ENCODE assay signal across 34 cellular contexts in the genomic region with DNA sequence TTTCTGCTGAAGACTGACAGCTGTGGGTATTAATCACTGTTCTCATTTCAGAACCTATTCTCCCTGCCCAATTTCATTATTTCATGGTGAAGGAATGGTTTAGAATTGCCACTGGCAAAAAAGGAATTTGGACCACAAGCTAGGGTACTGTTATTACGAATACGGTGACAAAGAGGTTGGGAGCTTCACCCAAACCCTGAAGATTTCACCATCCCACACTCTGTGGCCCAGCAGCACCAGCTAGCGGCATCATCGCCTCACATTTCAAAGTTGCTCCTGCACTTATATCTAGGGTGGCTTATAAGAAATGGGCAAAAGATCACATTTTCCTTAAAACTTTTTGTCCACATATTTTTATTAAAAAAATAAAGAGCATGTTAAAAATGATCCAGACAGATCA.
DNase-seq lines count a peak whose midpoint lies in the region; ATAC-seq and TF ChIP-seq lines count a peak whose summit lies in the region.
"Had no signal": no experiment of that assay in that cellular context is flagged by ENCODE, and none has a peak within 500 bp of the region (broad histone marks: within the 10 kb centered on the region; RNA-seq: fewer than 3 reads in every experiment).

No MANE protein-coding gene starts in this region.

- no peaks in the 10 kb centered on the region for H3K4me1 ChIP-seq in IMR-90 (ENCODE audit: control insufficient read depth, insufficient read depth, low read length)
- H3K4me1 ChIP-seq: BLaER1, body of pancreas, gastrocnemius medialis, stomach, tibial artery had no signal

- H2BK15ac ChIP-seq in IMR-90 (ENCODE audit: low read depth, low read length): no peak overlapping the region

- no peak overlapping the region for H3K4me2 ChIP-seq in IMR-90 (ENCODE audit: low read depth, low read length)
- H3K4me2 ChIP-seq: BLaER1, PC-9 had no signal

- no peak overlapping the region for H3K4me3 Mint-ChIP-seq in T-cell
- H3K4me3 Mint-ChIP-seq: activated CD8-positive, alpha-beta T cell treated with anti-CD3 and anti-CD28 coated beads, Interleukin-2, amount 10 ng/mL, durations not matched to agents 7 days and 5 days; activated naive CD4-positive, alpha-beta T cell treated with anti-CD3 and anti-CD28 coated beads, Interleukin-2, amount 10 ng/mL, durations not matched to agents 7 days and 5 days; central memory CD8-positive, alpha-beta T cell; mesothelial cell of epicardium; naive thymus-derived CD4-positive, alpha-beta T cell had no signal

- CTCF ChIA-PET in IMR-90 (lab: Yijun Ruan, JAX): no interaction called here
- CTCF ChIA-PET in T-cell (lab: Charles Lee): no interaction called here

- no peak for ATAC-seq in IMR-90 (ENCODE audit: low read depth)
- no peak for ATAC-seq in T-cell (replicated peaks in 1 of 4)
- ATAC-seq in HG03571 (IDR thresholded peaks at IDR 0.05; ENCODE audit: unreplicated experiment): no peak
- ATAC-seq: activated CD8-positive, alpha-beta T cell treated with anti-CD3 and anti-CD28 coated beads, Interleukin-2, amount 10 ng/mL, durations not matched to agents 7 days and 5 days; body of pancreas; esophagus mucosa; gastrocnemius medialis; naive thymus-derived CD4-positive, alpha-beta T cell; right cardiac atrium had no signal

- H2BK20ac ChIP-seq in IMR-90 (ENCODE audit: low read depth, low read length): no peak overlapping the region

- H3K9me1 ChIP-seq in IMR-90 (ENCODE audit: insufficient read depth, low read length): no peaks in the 10 kb centered on the region

- H4K20me1 ChIP-seq in IMR-90 (ENCODE audit: insufficient read depth, low read length): no peaks in the 10 kb centered on the region
- H4K20me1 ChIP-seq: BLaER1 had no signal

- peaks cover 32% of the 10 kb centered on the region for H3K27me3 ChIP-seq in IMR-90 (ENCODE audit: control insufficient read depth, insufficient read depth, low read length)
- H3K27me3 ChIP-seq: BLaER1, body of pancreas, gastrocnemius medialis, neutrophil, stomach had no signal

- no peaks in the 10 kb centered on the region for H3K9me3 Mint-ChIP-seq in T-cell
- H3K9me3 Mint-ChIP-seq: activated naive CD4-positive, alpha-beta T cell treated with anti-CD3 and anti-CD28 coated beads, Interleukin-2, amount 10 ng/mL, durations not matched to agents 7 days and 5 days; central memory CD8-positive, alpha-beta T cell; mesothelial cell of epicardium; naive thymus-derived CD4-positive, alpha-beta T cell had no signal

- H4K91ac ChIP-seq in IMR-90 (ENCODE audit: insufficient read depth, low read depth, low read length): no peak overlapping the region

- no peak overlapping the region for H3K56ac ChIP-seq in IMR-90 (ENCODE audit: extremely low read depth, insufficient read depth, low read length)

- no peak overlapping the region for H4K5ac ChIP-seq in IMR-90 (ENCODE audit: low read depth, low read length)

- no peak overlapping the region for H3K27ac Mint-ChIP-seq in T-cell
- H3K27ac Mint-ChIP-seq: activated CD8-positive, alpha-beta T cell treated with anti-CD3 and anti-CD28 coated beads, Interleukin-2, amount 10 ng/mL, durations not matched to agents 7 days and 5 days; activated naive CD4-positive, alpha-beta T cell treated with anti-CD3 and anti-CD28 coated beads, Interleukin-2, amount 10 ng/mL, durations not matched to agents 7 days and 5 days; mesothelial cell of epicardium; naive thymus-derived CD4-positive, alpha-beta T cell had no signal

- no peak overlapping the region for H3K18ac ChIP-seq in IMR-90 (ENCODE audit: low read depth, low read length)

- no peak overlapping the region for H2AFZ ChIP-seq in IMR-90 (replicated peaks; ENCODE audit: low read length, poor library complexity)
- H2AFZ ChIP-seq: PC-9 had no signal

- POLR2A ChIA-PET in IMR-90 (lab: Charles Lee; ENCODE audit: unreplicated experiment) (no interaction called here), T-cell (lab: Charles Lee) (no interaction called here)

- no peak overlapping the region for H3K27ac ChIP-seq in IMR-90 (ENCODE audit: insufficient read depth, low read length)
- H3K27ac ChIP-seq: BLaER1, body of pancreas, gastrocnemius medialis, neutrophil, PC-9, stomach, tibial artery, WERI-Rb-1 had no signal

- H2BK120ac ChIP-seq in IMR-90 (ENCODE audit: low read depth, low read length): no peak overlapping the region

- no peak for TF ChIP-seq POLR2A in IMR-90 (IDR thresholded peaks at IDR 0.05; ENCODE audit: low read depth, low read length)

- no peak overlapping the region for H3K9ac ChIP-seq in IMR-90 (ENCODE audit: low read depth, low read length)
- H3K9ac ChIP-seq: BLaER1 had no signal

- intact Hi-C loops in IMR-90 (cut with micrococcal nuclease): no loop called here

- BruUV-seq in IMR-90 (replicated peaks; lab: Mats Ljungman, UMichigan): no TSS peak

- TF ChIP-seq CTCF in AG10803 (conservative IDR thresholded peaks at IDR 0.05; ENCODE audit: low read length) (peak; percentile 58), IMR-90 (conservative IDR thresholded peaks at IDR 0.05; ENCODE audit: low read depth, low read length) (no peak; the same call in 1 of the 2 replicates), fibroblast of the aortic adventitia (IDR thresholded peaks at IDR 0.05; ENCODE audit: insufficient read depth, low read length) (peak; percentile 25)

- H2BK5ac ChIP-seq in IMR-90 (ENCODE audit: low read depth, low read length, poor library complexity, severe bottlenecking): no peak overlapping the region

- H3K36me3 ChIP-seq in IMR-90 (ENCODE audit: control insufficient read depth, insufficient read depth, low read length): no peaks in the 10 kb centered on the region
- H3K36me3 ChIP-seq: BLaER1, gastrocnemius medialis, neutrophil, stomach, tibial artery, WERI-Rb-1 had no signal

- no peak overlapping the region for H2AK5ac ChIP-seq in IMR-90 (ENCODE audit: low read depth, low read length)

- H3K4me1 Mint-ChIP-seq in T-cell: no peaks in the 10 kb centered on the region
- H3K4me1 Mint-ChIP-seq: activated naive CD4-positive, alpha-beta T cell treated with anti-CD3 and anti-CD28 coated beads, Interleukin-2, amount 10 ng/mL, durations not matched to agents 7 days and 5 days; central memory CD8-positive, alpha-beta T cell; mesothelial cell of epicardium had no signal

- no CpG with 5 or more reads among the region's 4 CpGs for WGBS in IMR-90 (ENCODE audit: extremely low coverage in 2 of 2, insufficient read length in 1 of 2), 2 experiments

- H3K79me1 ChIP-seq in IMR-90 (ENCODE audit: low read depth in 1 of 2, low read length in 2 of 2): no peaks in the 10 kb centered on the region

- no peak overlapping the region for H3K14ac ChIP-seq in IMR-90 (replicated peaks; ENCODE audit: low read depth, low read length)

- peak; percentile 35 for TF ChIP-seq RAD21 in IMR-90 (IDR thresholded peaks at IDR 0.05; ENCODE audit: low read length)

- dilution Hi-C loops in IMR-90 (cut with HindIII; ENCODE audit: low sequenced_read_pairs, unreplicated experiment): no loop called here

- in situ Hi-C loops in IMR-90 (cut with MboI; ENCODE audit: low sequenced_read_pairs): no loop called here

- H3K4me3 ChIP-seq in AG10803 (ENCODE audit: low read length) (no peak overlapping the region), IMR-90 (ENCODE audit: insufficient read depth, low read depth, low read length) (no peak overlapping the region), fibroblast of the aortic adventitia (ENCODE audit: low read depth, low read length) (no peak overlapping the region)
- H3K4me3 ChIP-seq: BLaER1, body of pancreas, gastrocnemius medialis, PC-9, stomach, tibial artery had no signal

- H2AK9ac ChIP-seq in IMR-90 (replicated peaks; ENCODE audit: low read depth, low read length, poor library complexity): no peak overlapping the region

- no peaks in the 10 kb centered on the region for H3K9me3 ChIP-seq in IMR-90 (ENCODE audit: control insufficient read depth, insufficient read depth, low read length)
- H3K9me3 ChIP-seq: BLaER1, body of pancreas, gastrocnemius medialis, neutrophil, stomach, tibial artery had no signal

- DNase-seq in AG10803 (ENCODE audit: low read depth) (peak; percentile 48), IMR-90 (no peak), RPMI7951 (ENCODE audit: low read depth) (peak; percentile 58), fibroblast of the aortic adventitia (ENCODE audit: low read depth) (peak; percentile 7), T-cell (no peak), NCI-H226 (no peak)
- DNase-seq in activated naive CD4-positive, alpha-beta T cell treated with Interleukin-2 at 50 U/mL for 16 hours: no peak
- DNase-seq: activated CD4-positive, alpha-beta T cell treated with anti-CD3 and anti-CD28 coated beads for 4 hours; activated CD8-positive, alpha-beta T cell treated with anti-CD3 and anti-CD28 coated beads, Interleukin-2, amount 10 ng/mL, durations not matched to agents 7 days and 5 days; activated naive CD4-positive, alpha-beta T cell treated with anti-CD3 and anti-CD28 coated beads, Interleukin-2, amount 10 ng/mL, durations not matched to agents 7 days and 5 days; body of pancreas; dermis blood vessel endothelial cell; gastrocnemius medialis; Kasumi-1; kidney; naive thymus-derived CD4-positive, alpha-beta T cell; NCI-H1417 treated with DMSO at 0.1 percent for 48 hours; NCI-H2029 treated with DMSO at 0.1 percent for 48 hours; NCI-H69; PC-9; right cardiac atrium; Right ventricle myocardium superior; stimulated activated CD4-positive, alpha-beta T cell treated with anti-CD3 and anti-CD28 coated beads, Interleukin-2, amount 100 ng/mL, for 48 hours; stomach; SW 1271; T-helper 9 cell; tibial artery; WERI-Rb-1 had no signal

- no peak overlapping the region for H3K4ac ChIP-seq in IMR-90 (ENCODE audit: low read depth, low read length)

- H3K23ac ChIP-seq in IMR-90 (ENCODE audit: low read depth, low read length): no peak overlapping the region

- H3K36me3 Mint-ChIP-seq in T-cell: no peaks in the 10 kb centered on the region
- H3K36me3 Mint-ChIP-seq: activated naive CD4-positive, alpha-beta T cell treated with anti-CD3 and anti-CD28 coated beads, Interleukin-2, amount 10 ng/mL, durations not matched to agents 7 days and 5 days; mesothelial cell of epicardium; naive thymus-derived CD4-positive, alpha-beta T cell had no signal

- no peak overlapping the region for H4K8ac ChIP-seq in IMR-90 (ENCODE audit: low read depth in 2 of 2, low read length in 2 of 2)

- peaks cover 0 to 5% of the 10 kb centered on the region in 2 donors for H3K27me3 Mint-ChIP-seq in T-cell

TF ChIP-seq in IMR-90, 13 proteins besides CTCF, POLR2A, EP300 and RAD21 (continues in another document):
- TF ChIP-seq, protein P1, sequence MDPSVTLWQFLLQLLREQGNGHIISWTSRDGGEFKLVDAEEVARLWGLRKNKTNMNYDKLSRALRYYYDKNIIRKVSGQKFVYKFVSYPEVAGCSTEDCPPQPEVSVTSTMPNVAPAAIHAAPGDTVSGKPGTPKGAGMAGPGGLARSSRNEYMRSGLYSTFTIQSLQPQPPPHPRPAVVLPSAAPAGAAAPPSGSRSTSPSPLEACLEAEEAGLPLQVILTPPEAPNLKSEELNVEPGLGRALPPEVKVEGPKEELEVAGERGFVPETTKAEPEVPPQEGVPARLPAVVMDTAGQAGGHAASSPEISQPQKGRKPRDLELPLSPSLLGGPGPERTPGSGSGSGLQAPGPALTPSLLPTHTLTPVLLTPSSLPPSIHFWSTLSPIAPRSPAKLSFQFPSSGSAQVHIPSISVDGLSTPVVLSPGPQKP (IDR thresholded peaks at IDR 0.05; ENCODE audit: borderline replicate concordance, low read depth, low read length): no peak
- TF ChIP-seq NFE2L2 (IDR thresholded peaks at IDR 0.05; ENCODE audit: low read depth, low read length): no peak
- no peak for TF ChIP-seq CEBPB (IDR thresholded peaks at IDR 0.05; ENCODE audit: low read depth, low read length)
- no peak for TF ChIP-seq FOS (IDR thresholded peaks at IDR 0.05; ENCODE audit: low read depth, low read length)

Comparison
In these comparisons a context has a peak if more than half of its experiments do, and no peak if none do; other contexts are left out.
1. DNase-seq: peak in AG10803 (single experiment), RPMI7951 (single experiment) and fibroblast of the aortic adventitia (single experiment); none in IMR-90 (single experiment), activated naive CD4-positive, alpha-beta T cell treated with Interleukin-2 at 50 U/mL for 16 hours (single experiment), T-cell (0 of 34) and NCI-H226 (single experiment).